23 cellular contexts compared by ENCODE assay signal in genomic region chr11:79456501-79456900, GRCh38. TPM values are rescaled to one million over a fixed set of nuclear protein-coding genes. Genes with fewer than 3 reads are reported as not detected.
"Had no signal": no experiment of that assay in that cellular context is flagged by ENCODE, and none has a peak within 500 bp of the region (broad histone marks: within the 10 kb centered on the region; RNA-seq: fewer than 3 reads in every experiment).

No MANE protein-coding gene starts in this region.

- H3K9me3 ChIP-seq: gastroesophageal sphincter, neutrophil, psoas muscle, right lobe of liver, stomach, thoracic aorta, transverse colon had no signal

- H3K27ac ChIP-seq: coronary artery, gastroesophageal sphincter, neutrophil, psoas muscle, right lobe of liver, stomach, thoracic aorta, transverse colon had no signal

- H3K36me3 ChIP-seq: gastroesophageal sphincter, neutrophil, right lobe of liver, stomach, thoracic aorta, transverse colon had no signal

- H3K4me3 ChIP-seq: coronary artery, gastroesophageal sphincter, psoas muscle, right lobe of liver, stomach, thoracic aorta, transverse colon had no signal

- H3K27me3 ChIP-seq: neutrophil, right lobe of liver, transverse colon had no signal

- H3K27ac Mint-ChIP-seq: immature natural killer cell; naive thymus-derived CD4-positive, alpha-beta T cell had no signal

- H3K4me1 ChIP-seq: gastroesophageal sphincter, psoas muscle, right lobe of liver, stomach, transverse colon had no signal

- DNase-seq: central memory CD4-positive, alpha-beta T cell; effector CD4-positive, alpha-beta T cell; foreskin fibroblast; immature natural killer cell; kidney; left cardiac atrium; left ventricle myocardium superior; mesendoderm; naive thymus-derived CD4-positive, alpha-beta T cell; psoas muscle; retina; right lobe of liver; stimulated activated CD4-positive, alpha-beta T cell treated with anti-CD3 and anti-CD28 coated beads, Interleukin-2, amount 100 ng/mL, for 24 hours; stimulated activated CD4-positive, alpha-beta T cell treated with anti-CD3 and anti-CD28 coated beads, Interleukin-4, amount 100 ng/mL, for 4 hours; stimulated activated naive CD4-positive, alpha-beta T cell; stomach; substantia nigra; transverse colon had no signal

- H3K36me3 Mint-ChIP-seq: immature natural killer cell; naive thymus-derived CD4-positive, alpha-beta T cell had no signal

- H3K4me1 Mint-ChIP-seq: immature natural killer cell; naive thymus-derived CD4-positive, alpha-beta T cell had no signal

- H3K4me3 Mint-ChIP-seq: immature natural killer cell; naive thymus-derived CD4-positive, alpha-beta T cell had no signal

RNA-seq across cellular contexts. Expression of gene TENM4, which starts 15.7 kb away (rescaled TPM):
- total RNA-seq: lung microvascular endothelial cell had no signal
- polyA plus RNA-seq: immature natural killer cell; naive thymus-derived CD4-positive, alpha-beta T cell had no signal
